Comparison of ENCODE assay signal across 10 cellular contexts in the genomic region with DNA sequence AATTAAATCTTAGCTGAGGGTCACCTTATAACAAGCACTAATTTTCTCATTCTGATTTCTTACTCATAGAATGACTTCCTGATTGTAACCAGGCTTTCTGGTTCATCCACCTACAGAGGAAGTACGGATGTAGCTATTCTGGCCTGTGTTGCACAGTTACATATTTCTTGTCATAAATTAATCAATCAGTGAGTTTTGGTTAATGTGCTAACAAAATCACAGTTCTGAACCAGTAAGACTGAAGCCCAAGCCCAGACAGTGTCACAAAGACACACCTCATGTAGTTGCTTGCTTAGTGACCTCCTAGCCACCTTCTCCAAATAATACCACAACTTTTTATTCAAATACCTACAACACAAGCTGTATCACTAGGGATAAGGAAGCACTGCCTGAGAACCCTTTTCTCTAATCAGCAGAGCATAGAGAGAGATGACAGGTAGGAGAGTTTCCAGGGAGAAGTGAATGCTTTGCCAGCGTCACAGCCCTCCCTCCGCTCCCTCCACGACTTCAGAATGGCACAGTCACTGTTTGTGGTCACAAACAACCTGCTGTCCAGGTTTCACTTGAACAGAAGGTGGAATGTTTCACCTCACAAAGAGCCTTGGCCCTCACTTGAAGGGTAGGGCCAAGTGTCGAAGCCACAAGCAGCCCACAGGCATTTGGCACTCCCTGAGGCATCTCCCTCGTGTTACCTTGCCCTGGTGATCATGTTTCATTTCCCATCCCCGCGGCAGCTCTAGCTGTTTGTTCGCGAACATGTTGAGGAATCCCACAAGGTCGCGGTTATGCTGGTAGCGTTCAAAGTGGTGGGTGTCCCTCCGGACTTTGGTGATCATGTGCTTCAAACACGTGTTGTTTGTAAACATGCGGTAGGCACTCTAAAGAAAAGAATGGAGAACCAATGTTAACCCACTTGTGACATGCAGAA.
DNase-seq lines count a peak whose midpoint lies in the region; ATAC-seq, FAIRE-seq and TF ChIP-seq lines count a peak whose summit lies in the region.
"Had no signal": no experiment of that assay in that cellular context is flagged by ENCODE, and none has a peak within 500 bp of the region (broad histone marks: within the 10 kb centered on the region; RNA-seq: fewer than 3 reads in every experiment).

No MANE protein-coding gene starts in this region.

- no peak for TF ChIP-seq CTCF in choroid plexus epithelial cell (conservative IDR thresholded peaks at IDR 0.05; ENCODE audit: low read depth, low read length)

- H3K9me3 Mint-ChIP-seq in activated CD8-positive, alpha-beta memory T cell treated with anti-CD3 and anti-CD28 coated beads, Interleukin-2, amount 10 ng/mL, durations not matched to agents 7 days and 5 days (ENCODE audit: low read depth) = no peaks in the 10 kb centered on the region
- no peaks in the 10 kb centered on the region for H3K9me3 Mint-ChIP-seq in stimulated activated naive B cell treated with anti-CD40 and anti-IgM and Interleukin-4, amounts not matched to agents 10 μg/mL and 1 μg/mL and 100 μg/mL, for 72 hours

- no peaks in the 10 kb centered on the region for H3K4me1 ChIP-seq in small intestine (ENCODE audit: control insufficient read depth in 2 of 2, insufficient read depth in 1 of 2, low read depth in 1 of 2, low read length in 1 of 2)
- H3K4me1 ChIP-seq: BLaER1 had no signal

- peaks cover 3% of the 10 kb centered on the region for H3K36me3 Mint-ChIP-seq in activated CD8-positive, alpha-beta memory T cell treated with anti-CD3 and anti-CD28 coated beads, Interleukin-2, amount 10 ng/mL, durations not matched to agents 7 days and 5 days
- no peaks in the 10 kb centered on the region for H3K36me3 Mint-ChIP-seq in stimulated activated naive B cell treated with anti-CD40 and anti-IgM and Interleukin-4, amounts not matched to agents 10 μg/mL and 1 μg/mL and 100 μg/mL, for 72 hours

- 84 to 88% (median 85%) methylated on average over 16 of the region's 16 CpGs for WGBS in small intestine, 3 donors

- H3K27ac Mint-ChIP-seq in activated CD8-positive, alpha-beta memory T cell treated with anti-CD3 and anti-CD28 coated beads, Interleukin-2, amount 10 ng/mL, durations not matched to agents 7 days and 5 days = peak overlapping the region; percentile 29
- H3K27ac Mint-ChIP-seq in stimulated activated naive B cell treated with anti-CD40 and anti-IgM and Interleukin-4, amounts not matched to agents 10 μg/mL and 1 μg/mL and 100 μg/mL, for 72 hours = peak overlapping the region; percentile 21

- no peaks in the 10 kb centered on the region for H3K27me3 ChIP-seq in small intestine (ENCODE audit: control insufficient read depth in 2 of 2, insufficient read depth in 2 of 2, low read length in 2 of 2)
- H3K27me3 ChIP-seq: BLaER1 had no signal

- intact Hi-C loops in left colon (cut with DNase I, micrococcal nuclease) = no loop called here

- no peak overlapping the region for H3K27ac ChIP-seq in small intestine (ENCODE audit: low read depth in 1 of 2, low read length in 1 of 2)
- H3K27ac ChIP-seq: BLaER1 had no signal

- peak; percentile 34 for ATAC-seq in activated CD8-positive, alpha-beta memory T cell treated with anti-CD3 and anti-CD28 coated beads, Interleukin-2, amount 10 ng/mL, durations not matched to agents 7 days and 5 days
- peak; percentile 43 to 59 for ATAC-seq in stimulated activated naive B cell treated with anti-CD40 and anti-IgM and Interleukin-4, amounts not matched to agents 10 μg/mL and 1 μg/mL and 100 μg/mL, for 72 hours (replicated peaks)
- ATAC-seq in left colon = no peak

- peaks cover 55% of the 10 kb centered on the region for H3K4me1 Mint-ChIP-seq in activated CD8-positive, alpha-beta memory T cell treated with anti-CD3 and anti-CD28 coated beads, Interleukin-2, amount 10 ng/mL, durations not matched to agents 7 days and 5 days
- peaks cover 36 to 58% of the 10 kb centered on the region in 2 donors for H3K4me1 Mint-ChIP-seq in stimulated activated naive B cell treated with anti-CD40 and anti-IgM and Interleukin-4, amounts not matched to agents 10 μg/mL and 1 μg/mL and 100 μg/mL, for 72 hours

- FAIRE-seq in HTR-8/SVneo (lab: Jason Lieb, UNC) (peak; percentile 68), small intestine (lab: Jason Lieb, UNC) (no peak)

- no peak overlapping the region for H3K4me3 Mint-ChIP-seq in activated CD8-positive, alpha-beta memory T cell treated with anti-CD3 and anti-CD28 coated beads, Interleukin-2, amount 10 ng/mL, durations not matched to agents 7 days and 5 days
- H3K4me3 Mint-ChIP-seq in stimulated activated naive B cell treated with anti-CD40 and anti-IgM and Interleukin-4, amounts not matched to agents 10 μg/mL and 1 μg/mL and 100 μg/mL, for 72 hours = no peak overlapping the region

- no peak for DNase-seq in activated CD8-positive, alpha-beta memory T cell treated with anti-CD3 and anti-CD28 coated beads, Interleukin-2, amount 10 ng/mL, durations not matched to agents 7 days and 5 days
- no peak for DNase-seq in activated CD8-positive, alpha-beta memory T cell treated with anti-CD3 and anti-CD28 coated beads, Interleukin-2, amount 50 U/mL, for 4 hours
- DNase-seq in HTR-8/SVneo (ENCODE audit: insufficient read length, low spot score) (no peak), choroid plexus epithelial cell (ENCODE audit: low read depth) (peak; percentile 69), left colon (no peak), small intestine (no peak), AG08396 (ENCODE audit: low spot score) (no peak)
- DNase-seq in stimulated activated naive B cell treated with anti-CD40 and anti-IgM and Interleukin-4, amounts not matched to agents 10 μg/mL and 1 μg/mL and 100 μg/mL, for 72 hours = no peak
- DNase-seq: activated CD4-positive, alpha-beta T cell treated with anti-CD3 and anti-CD28 coated beads, Interleukin-2, amount 50 U/mL, for 4 hours had no signal

- H3K27me3 Mint-ChIP-seq in activated CD8-positive, alpha-beta memory T cell treated with anti-CD3 and anti-CD28 coated beads, Interleukin-2, amount 10 ng/mL, durations not matched to agents 7 days and 5 days = no peaks in the 10 kb centered on the region
- no peaks in the 10 kb centered on the region for H3K27me3 Mint-ChIP-seq in stimulated activated naive B cell treated with anti-CD40 and anti-IgM and Interleukin-4, amounts not matched to agents 10 μg/mL and 1 μg/mL and 100 μg/mL, for 72 hours

- CTCF ChIA-PET in activated CD8-positive, alpha-beta memory T cell treated with anti-CD3 and anti-CD28 coated beads, Interleukin-2, amount 10 ng/mL, durations not matched to agents 7 days and 5 days (lab: Charles Lee) = interaction anchor here (1.4 to 2.6 kb wide), 3 partner anchors 11 to 214 kb away, joined by 3 to 18 read pairs (median 6); no protein-coding TSS in a partner anchor

- H3K36me3 ChIP-seq in small intestine (ENCODE audit: control insufficient read depth in 2 of 2, insufficient read depth in 2 of 2, low read length in 2 of 2) = no peaks in the 10 kb centered on the region
- H3K36me3 ChIP-seq: BLaER1 had no signal

- H3K9me3 ChIP-seq in small intestine (ENCODE audit: control insufficient read depth, low read depth) = no peaks in the 10 kb centered on the region
- H3K9me3 ChIP-seq: BLaER1 had no signal

- H3K4me3 ChIP-seq in choroid plexus epithelial cell (ENCODE audit: low read depth, low read length) = no peak overlapping the region
- H3K4me3 ChIP-seq in small intestine (ENCODE audit: low read depth in 1 of 2, low read length in 2 of 2) = no peak overlapping the region
- H3K4me3 ChIP-seq: BLaER1 had no signal
